Comparison of ENCODE assay signal across 1 cellular context in genomic region chr12:13976880-13977279, GRCh38.
TF ChIP-seq lines count a peak whose summit lies in the region.

No MANE protein-coding gene starts in this region.

TF ChIP-seq in GM23338, 12 proteins besides CTCF, POLR2A, EP300 and RAD21 (continued from another document):
- TF ChIP-seq ETS1 (IDR thresholded peaks at IDR 0.05) (no peak), NANOG (IDR thresholded peaks at IDR 0.05; ENCODE audit: borderline replicate concordance) (no peak), ZNF114 (CRISPR knock-in tag; IDR thresholded peaks at IDR 0.05) (no peak), EZH2 (IDR thresholded peaks at IDR 0.05; ENCODE audit: low read depth, unreplicated experiment) (no peak), REST (IDR thresholded peaks at IDR 0.05; ENCODE audit: unreplicated experiment) (no peak), JUNB (IDR thresholded peaks at IDR 0.05; ENCODE audit: unreplicated experiment) (no peak)
